27 cellular contexts compared by ENCODE assay signal in the genomic region with DNA sequence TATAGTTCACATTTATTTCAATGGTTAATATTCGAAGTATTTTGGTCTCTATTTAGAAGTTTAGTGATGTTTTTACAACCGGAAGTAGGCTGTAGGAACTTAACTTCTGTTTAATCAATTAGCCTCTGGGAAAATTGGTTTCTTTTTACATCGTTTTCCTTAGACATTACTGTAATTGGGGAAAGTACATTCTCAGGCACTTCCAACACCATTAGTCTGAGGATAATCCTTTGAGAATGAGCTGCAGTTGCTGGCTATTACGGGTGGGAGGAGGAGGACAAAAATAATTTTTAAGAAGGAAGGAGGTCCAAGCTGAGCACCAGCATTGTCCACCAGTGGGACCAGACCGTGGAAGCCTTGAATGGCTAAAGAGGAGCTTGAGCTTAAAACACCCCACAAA.
"Had no signal": no experiment of that assay in that cellular context is flagged by ENCODE, and none has a peak within 500 bp of the region (broad histone marks: within the 10 kb centered on the region; RNA-seq: fewer than 3 reads in every experiment).

No MANE protein-coding gene starts in this region.

- H3K36me3 ChIP-seq: colonic mucosa, gastrocnemius medialis, heart right ventricle, lower lobe of right lung, pancreas, sigmoid colon, spleen, thoracic aorta, tibial nerve, upper lobe of left lung had no signal

- H3K4me3 ChIP-seq: colonic mucosa, gastrocnemius medialis, heart right ventricle, lower lobe of right lung, pancreas, sigmoid colon, skin epidermis, spleen, thoracic aorta, tibial nerve, upper lobe of left lung had no signal

- H3K4me1 ChIP-seq: colonic mucosa, sigmoid colon, spleen had no signal

- H3K9me3 ChIP-seq: colonic mucosa, gastrocnemius medialis, lower lobe of right lung, pancreas, thoracic aorta had no signal

- FAIRE-seq: islet of Langerhans, pancreas, urothelium cell line had no signal

- H3K27ac ChIP-seq: colonic mucosa, epithelial cell of prostate, gastrocnemius medialis, lower lobe of right lung, pancreas, sigmoid colon, skin epidermis, spleen, thoracic aorta, tibial nerve, upper lobe of left lung had no signal

- H3K27me3 ChIP-seq: colonic mucosa, gastrocnemius medialis, pancreas, sigmoid colon, spleen, tibial nerve, upper lobe of left lung had no signal

- DNase-seq: colonic mucosa; effector CD8-positive, alpha-beta T cell; endodermal cell; foreskin fibroblast; gastrocnemius medialis; heart right ventricle; hippocampal formation; kidney glomerular epithelial cell; left colon; left ventricle myocardium superior; lower lobe of right lung; natural killer cell; occipital lobe; pancreas; right cardiac atrium; sigmoid colon; spleen; stimulated activated CD4-positive, alpha-beta T cell treated with anti-CD3 and anti-CD28 coated beads, Interleukin-4, amount 100 ng/mL, for 4 hours; stimulated activated naive B cell treated with anti-CD40 and anti-IgM and Interleukin-4, amounts not matched to agents 10 μg/mL and 1 μg/mL and 100 μg/mL, for 72 hours had no signal

- ATAC-seq: esophagus mucosa; left colon; left ventricle myocardium superior; lower lobe of right lung; natural killer cell; pancreas; right cardiac atrium; stimulated activated naive B cell treated with anti-CD40 and anti-IgM and Interleukin-4, amounts not matched to agents 10 μg/mL and 1 μg/mL and 100 μg/mL, for 72 hours had no signal
